8 cellular contexts compared by ENCODE assay signal in genomic region chr18:79200546-79201268, GRCh38.
DNase-seq lines count a peak whose midpoint lies in the region; ATAC-seq and TF ChIP-seq lines count a peak whose summit lies in the region.

No MANE protein-coding gene starts in this region.

- no peaks in the 10 kb centered on the region for H3K9me3 ChIP-seq in T-helper 17 cell (ENCODE audit: control insufficient read depth, low read length, poor library complexity, severe bottlenecking)

- H3K36me3 Mint-ChIP-seq in T-helper 17 cell (ENCODE audit: low read depth): peaks cover 4% of the 10 kb centered on the region

- peaks cover 5% of the 10 kb centered on the region for H3K4me1 Mint-ChIP-seq in T-helper 17 cell

- ATAC-seq in HG02798 (IDR thresholded peaks at IDR 0.05; ENCODE audit: poor library complexity, unreplicated experiment): peak; percentile 73
- no peak for ATAC-seq in T-helper 17 cell
- ATAC-seq in GM21529 (IDR thresholded peaks at IDR 0.05; ENCODE audit: unreplicated experiment): no peak
- ATAC-seq in HG02870 (IDR thresholded peaks at IDR 0.05; ENCODE audit: unreplicated experiment): no peak

- TF ChIP-seq CTCF in GM06990 (IDR thresholded peaks at IDR 0.05; ENCODE audit: insufficient read depth, low read length, poor library complexity, severe bottlenecking) (no peak), fibroblast of pulmonary artery (IDR thresholded peaks at IDR 0.05; ENCODE audit: low read length, missing control alignments) (no peak)

- peak overlapping the region; percentile 42 for H3K4me3 Mint-ChIP-seq in T-helper 17 cell

- peak overlapping the region; percentile 1 for H3K27ac Mint-ChIP-seq in T-helper 17 cell

- DNase-seq in GM06990 (ENCODE audit: extremely low read depth, insufficient read length): peak; percentile 50
- peak in 1 of 3 donors; percentile 60 for DNase-seq in T-helper 17 cell
- peak; percentile 22 for DNase-seq in fibroblast of pulmonary artery (ENCODE audit: low read depth)
- DNase-seq in posterior vena cava (ENCODE audit: low spot score): peak; percentile 89
- DNase-seq in SHP77 (lab: John Stamatoyannopoulos, UW): no peak

- H3K4me3 ChIP-seq in GM06990 (replicated peaks; ENCODE audit: low read depth, low read length): no peak overlapping the region
- no peak overlapping the region for H3K4me3 ChIP-seq in fibroblast of pulmonary artery (replicated peaks; ENCODE audit: low read depth, low read length)

- intact Hi-C loops in posterior vena cava (cut with DNase I): no loop called here

- no peaks in the 10 kb centered on the region for H3K27me3 Mint-ChIP-seq in T-helper 17 cell

- H3K36me3 ChIP-seq in GM06990 (ENCODE audit: control insufficient read depth, insufficient read depth, low read length): no peaks in the 10 kb centered on the region; the same call in 1 of the 2 replicates

- no peaks in the 10 kb centered on the region for H3K27me3 ChIP-seq in GM06990 (replicated peaks; ENCODE audit: control insufficient read depth, insufficient read depth, low read length)

Comparison
In these comparisons a context has a peak if more than half of its experiments do, and no peak if none do; other contexts are left out.
1. DNase-seq: peak in GM06990 (single experiment), fibroblast of pulmonary artery (single experiment) and posterior vena cava (single experiment); none in SHP77 (0 of 2).